Comparison of ENCODE assay signal across 20 cellular contexts in the genomic region with DNA sequence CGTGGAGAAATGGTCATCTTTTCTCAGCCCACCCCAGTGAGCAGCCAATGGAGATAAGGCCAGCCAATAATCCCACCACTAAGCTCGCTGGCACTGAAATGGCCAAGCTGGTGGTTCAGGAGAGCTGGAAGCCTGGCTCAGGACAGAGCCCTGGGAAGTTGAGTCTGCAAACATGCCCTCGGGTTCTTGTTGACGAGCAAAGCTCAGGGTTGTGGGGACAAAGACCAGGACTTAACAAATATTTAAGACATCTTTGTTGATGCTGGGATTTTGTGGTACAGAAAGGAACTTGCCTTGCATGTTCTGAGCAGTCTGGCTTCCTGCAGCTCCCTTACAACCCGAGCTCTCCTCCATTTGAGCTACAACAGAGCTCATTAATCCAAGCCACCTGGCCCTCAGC. TPM values are rescaled to one million over a fixed set of nuclear protein-coding genes. Genes with fewer than 3 reads are reported as not detected.
DNase-seq lines count a peak whose midpoint lies in the region; ATAC-seq, FAIRE-seq and TF ChIP-seq lines count a peak whose summit lies in the region.
"Had no signal": no experiment of that assay in that cellular context is flagged by ENCODE, and none has a peak within 500 bp of the region (broad histone marks: within the 10 kb centered on the region; RNA-seq: fewer than 3 reads in every experiment).

No MANE protein-coding gene starts in this region.

- in situ Hi-C loops in HepG2 (cut with HindIII; ENCODE audit: extremely low pct_ligation_motif_present, low pct_unique_long_range_greater_than_20kb), result loop anchor here (25.0 kb wide), 1 partner anchor 270 kb away; the partner anchor contains the start of gene MTHFS

- H3K4me1 ChIP-seq in HepG2 (ENCODE audit: insufficient read depth, low read length), result peaks cover 76% of the 10 kb centered on the region
- peaks cover 2 to 88% (median 43%) of the 10 kb centered on the region in 4 donors for H3K4me1 ChIP-seq in right lobe of liver
- H3K4me1 ChIP-seq in RWPE2 (ENCODE audit: insufficient read depth, poor library complexity, severe bottlenecking), result peaks cover 10% of the 10 kb centered on the region
- peaks cover 35 to 82% (median 69%) of the 10 kb centered on the region in 4 donors for H3K4me1 ChIP-seq in liver (ENCODE audit: control insufficient read depth in 4 of 4, insufficient read depth in 4 of 4, low read length in 3 of 4)

- no peak for ATAC-seq in HepG2
- ATAC-seq in right lobe of liver, result no peak
- ATAC-seq in RWPE2 (ENCODE audit: low read depth), result no peak
- ATAC-seq in HG02870 (IDR thresholded peaks at IDR 0.05; ENCODE audit: unreplicated experiment), result no peak
- ATAC-seq: A549, HCT116 had no signal

- 31% methylated on average over 2 of the region's 5 CpGs for WGBS in HepG2 (ENCODE audit: low lambda C conversion rate)
- 80% methylated on average over 1 of the region's 5 CpGs for WGBS in right lobe of liver (ENCODE audit: insufficient coverage, low coverage, low lambda C conversion rate, missing lambda C conversion rate)
- 64% methylated on average over 5 of the region's 5 CpGs for WGBS in liver

- peak; percentile 43 for FAIRE-seq in HepG2 (lab: Jason Lieb, UNC)
- FAIRE-seq: A549, GM19239, H1 had no signal

- H3K27me3 ChIP-seq in HepG2 (ENCODE audit: control insufficient read depth in 1 of 2, insufficient read depth in 2 of 2, low read length in 2 of 2), result no peaks in the 10 kb centered on the region; a peak in 1 of 5 replicates
- H3K27me3 ChIP-seq in right lobe of liver, result no peaks in the 10 kb centered on the region
- H3K27me3 ChIP-seq in RWPE2 (ENCODE audit: insufficient read depth, poor library complexity, severe bottlenecking), result no peaks in the 10 kb centered on the region
- H3K27me3 ChIP-seq in liver (ENCODE audit: control insufficient read depth in 4 of 4, insufficient read depth in 4 of 4, low read length in 3 of 4), result no peaks in the 10 kb centered on the region
- H3K27me3 ChIP-seq in dorsolateral prefrontal cortex, result no peaks in the 10 kb centered on the region
- H3K27me3 ChIP-seq: MG63 had no signal

- no TSS peak for BruUV-seq in HepG2 (replicated peaks; lab: Mats Ljungman, UMichigan)

- no peak for TF ChIP-seq CTCF in HepG2 (CRISPR knock-in tag; IDR thresholded peaks at IDR 0.05)
- no peak for TF ChIP-seq CTCF in right lobe of liver (IDR thresholded peaks at IDR 0.05)
- TF ChIP-seq CTCF in RWPE2 (IDR thresholded peaks at IDR 0.05; ENCODE audit: poor library complexity, severe bottlenecking), result no peak
- TF ChIP-seq CTCF in liver (IDR thresholded peaks at IDR 0.05; ENCODE audit: low read depth, low read length, missing input control), result no peak
- no peak for TF ChIP-seq CTCF in dorsolateral prefrontal cortex (IDR thresholded peaks at IDR 0.05 in 54 of 56, conservative IDR thresholded peaks at IDR 0.05 in 2 of 56; ENCODE audit: low read depth in 1 of 56, partially characterized antibody in 56 of 56)

- TF ChIP-seq RAD21 in HepG2 (CRISPR knock-in tag; IDR thresholded peaks at IDR 0.05) (no peak), liver (IDR thresholded peaks at IDR 0.05) (peak in 1 of 2 donors; percentile 10)

- peak overlapping the region; percentile 40; the same call in 1 of the 2 replicates for H3K4me2 ChIP-seq in HepG2 (ENCODE audit: low read depth, low read length)
- H3K4me2 ChIP-seq: A549 had no signal

- H3K4me3 ChIP-seq in HepG2 (replicated peaks in 1 of 3; ENCODE audit: insufficient read depth in 1 of 3, low read depth in 2 of 3, low read length in 3 of 3) (no peak overlapping the region), right lobe of liver (no peak overlapping the region), RWPE2 (ENCODE audit: severe bottlenecking) (no peak overlapping the region), liver (ENCODE audit: low read depth in 1 of 3, low read length in 3 of 3) (no peak overlapping the region), dorsolateral prefrontal cortex (no peak overlapping the region)
- H3K4me3 ChIP-seq: A549, MG63 had no signal

- no peaks in the 10 kb centered on the region for H3K9me3 ChIP-seq in HepG2 (ENCODE audit: low read length)
- H3K9me3 ChIP-seq in right lobe of liver, result no peaks in the 10 kb centered on the region
- H3K9me3 ChIP-seq in RWPE2 (ENCODE audit: severe bottlenecking), result no peaks in the 10 kb centered on the region
- no peaks in the 10 kb centered on the region for H3K9me3 ChIP-seq in liver (ENCODE audit: control insufficient read depth in 4 of 4, low read length in 3 of 4)
- H3K9me3 ChIP-seq: A549, Caco-2, MG63 had no signal

- no peak overlapping the region for H3K9ac ChIP-seq in HepG2 (ENCODE audit: insufficient read depth, low read depth, low read length)
- no peak overlapping the region for H3K9ac ChIP-seq in liver (ENCODE audit: low read depth in 1 of 2, low read length in 2 of 2)

- peak in 1 of 2 experiments; percentile 46; a peak in 2 of 4 replicates for TF ChIP-seq EP300 in HepG2 (IDR thresholded peaks at IDR 0.05; ENCODE audit: low read depth in 2 of 2, low read length in 2 of 2)
- no peak for TF ChIP-seq EP300 in HepG2 (CRISPR knock-in tag; IDR thresholded peaks at IDR 0.05; ENCODE audit: borderline replicate concordance)

- H3K79me2 ChIP-seq in HepG2 (ENCODE audit: insufficient read depth, low read length), result peaks cover 24% of the 10 kb centered on the region

- intact Hi-C loops in HepG2 (cut with micrococcal nuclease; ENCODE audit: unreplicated experiment), result loop anchor here (10.0 kb wide), 1 partner anchor 272 kb away; no protein-coding TSS in a partner anchor
- intact Hi-C loops in right lobe of liver (cut with DNase I), result no loop called here
- intact Hi-C loops in dorsolateral prefrontal cortex (cut with DNase I), result no loop called here

- H2AFZ ChIP-seq in HepG2 (ENCODE audit: low read length), result no peak overlapping the region

- H4K20me1 ChIP-seq in HepG2 (ENCODE audit: insufficient read depth, low read length), result no peaks in the 10 kb centered on the region

- POLR2A ChIA-PET in HepG2 (lab: Yijun Ruan, JAX), result interaction anchor here (1.6 kb wide), 1 partner anchor 15 kb away, joined by 8 read pairs; no protein-coding TSS in a partner anchor

- no peak for TF ChIP-seq POLR2A in HepG2 (IDR thresholded peaks at IDR 0.05; ENCODE audit: insufficient read depth in 1 of 2, low read depth in 2 of 2, low read length in 2 of 2)
- no peak for TF ChIP-seq POLR2A in right lobe of liver (IDR thresholded peaks at IDR 0.05)

- DNase-seq in HepG2 (ENCODE audit: low spot score) (no peak), right lobe of liver (no peak), RWPE2 (ENCODE audit: low spot score) (peak; percentile 35), NK-92 (lab: John Stamatoyannopoulos, UW; ENCODE audit: unreplicated experiment) (no peak), dorsolateral prefrontal cortex (no peak), SIG-M5 (lab: John Stamatoyannopoulos, UW) (no peak)
- DNase-seq: Caco-2; CD4-positive, alpha-beta T cell; GDM1; Kasumi-1; MG63; NCI-H1417 treated with DMSO at 0.1 percent for 48 hours; NCI-H1930; Right ventricle myocardium superior had no signal

- CTCF ChIA-PET in HepG2 (lab: Yijun Ruan, JAX; ENCODE audit: low intra/inter-chr PET ratio, low total read pairs), result no interaction called here

- H3K27ac ChIP-seq in HepG2 (ENCODE audit: extremely low read length, insufficient read depth, low read length) (peak overlapping the region; percentile 46), right lobe of liver (peak overlapping the region in 1 of 3 donors; percentile 31), RWPE2 (ENCODE audit: poor library complexity, severe bottlenecking) (no peak overlapping the region), liver (ENCODE audit: low read depth in 1 of 2, low read length in 2 of 2) (peak overlapping the region; percentile 21 to 48), dorsolateral prefrontal cortex (no peak overlapping the region)
- H3K27ac ChIP-seq: A549 had no signal

- peaks cover 7 to 9% of the 10 kb centered on the region in 2 experiments; a peak in 4 of 5 replicates for H3K36me3 ChIP-seq in HepG2 (replicated peaks in 1 of 2; ENCODE audit: control insufficient read depth in 1 of 2, insufficient read depth in 2 of 2, low read length in 2 of 2)
- H3K36me3 ChIP-seq in right lobe of liver, result peaks cover 0 to 20% (median 6%) of the 10 kb centered on the region in 4 donors
- peaks cover 16% of the 10 kb centered on the region for H3K36me3 ChIP-seq in RWPE2 (ENCODE audit: low read depth)
- peaks cover 0 to 8% (median 2%) of the 10 kb centered on the region in 4 donors for H3K36me3 ChIP-seq in liver (ENCODE audit: control insufficient read depth in 4 of 4, insufficient read depth in 3 of 4, low read depth in 1 of 4, low read length in 3 of 4)

TF ChIP-seq in HepG2, 621 proteins besides CTCF, POLR2A, EP300 and RAD21 (continues in another document):
- TF ChIP-seq ZNF605 (CRISPR knock-in tag; IDR thresholded peaks at IDR 0.05), result 0 out of 2 replicates have a peak, but pooled peaks have one; percentile 19

TF ChIP-seq in liver, 16 proteins besides CTCF, POLR2A, EP300 and RAD21 (continues in another document):
- TF ChIP-seq HNF4G (IDR thresholded peaks at IDR 0.05), result no peak
- TF ChIP-seq TAF1 (conservative IDR thresholded peaks at IDR 0.05), result no peak

RNA-seq across cellular contexts. Expression of gene FAH, which starts 4.4 kb away (rescaled TPM):
- 75.0 and 94.1 TPM in 2 replicates for total RNA-seq in HepG2 (2016; rRNA removed; fragmentation: Illumina TruSeq; extraction: Trizol)
- total RNA-seq in HepG2 (2016; cell fraction: cytosol; rRNA removed; fragmentation: Illumina TruSeq; extraction: Trizol; ENCODE audit: low read depth), result 27.3 and 29.8 TPM in 2 replicates
- 73.4 and 102 TPM in 2 replicates for total RNA-seq in HepG2 (2016; cell fraction: insoluble cytoplasmic fraction; rRNA removed; fragmentation: Illumina TruSeq; extraction: Trizol)
- total RNA-seq in HepG2 (2016; cell fraction: membrane; rRNA removed; fragmentation: Illumina TruSeq; extraction: Trizol), result 34.1 and 35.6 TPM in 2 replicates
- total RNA-seq in HepG2 (2016; cell fraction: nucleus; rRNA removed; fragmentation: Illumina TruSeq; extraction: Trizol), result 43.8 and 46.1 TPM in 2 replicates
- polyA plus RNA-seq in HepG2 (2011; rRNA removed), result 36.6 and 52.3 TPM in 2 replicates
- polyA plus RNA-seq in HepG2 (2011; cell fraction: cytosol; rRNA removed), result 38.0 and 43.2 TPM in 2 replicates
- polyA plus RNA-seq in HepG2 (2011; cell fraction: nucleus; rRNA removed), result 56.1 and 84.1 TPM in 2 replicates
- polyA plus RNA-seq in HepG2 (2012), result 47.4 and 51.9 TPM in 2 replicates
- 29.3 and 29.7 TPM in 2 replicates for polyA plus RNA-seq in HepG2 (2016; cell fraction: cytosol; fragmentation: Illumina TruSeq; extraction: Trizol; ENCODE audit: low read depth)
- polyA plus RNA-seq in HepG2 (2016; cell fraction: insoluble cytoplasmic fraction; fragmentation: Illumina TruSeq; extraction: Trizol; ENCODE audit: low read depth), result 90.8 and 98.1 TPM in 2 replicates
- polyA plus RNA-seq in HepG2 (2016; cell fraction: membrane; fragmentation: Illumina TruSeq; extraction: Trizol; ENCODE audit: low read depth), result 27.0 and 31.7 TPM in 2 replicates
- 51.2 and 62.5 TPM in 2 replicates for polyA plus RNA-seq in HepG2 (2016; cell fraction: nucleus; fragmentation: Illumina TruSeq; extraction: Trizol; ENCODE audit: insufficient read depth, low read depth)
- polyA minus RNA-seq in HepG2 (2011; rRNA and poly(A)+ RNA removed; ENCODE audit: low replicate concordance), result 32.6 and 139 TPM in 2 replicates
- polyA minus RNA-seq in HepG2 (2011; cell fraction: cytosol; rRNA and poly(A)+ RNA removed), result 38.0 and 39.1 TPM in 2 replicates
- 33.9 and 43.5 TPM in 2 replicates for polyA minus RNA-seq in HepG2 (2011; cell fraction: nucleus; rRNA and poly(A)+ RNA removed)
- 100 to 1,000 TPM; 164 to 250 (median 219) TPM for total RNA-seq in right lobe of liver
- 100 to 1,000 TPM in 1 of 2 donors, 10 to 100 TPM in 1; 42.1 to 195 TPM for total RNA-seq in liver
- polyA plus RNA-seq in liver, result 100 to 1,000 TPM; 176 to 226 TPM
- total RNA-seq in dorsolateral prefrontal cortex, result 10 to 100 TPM in 104 of 120 experiments, 1 to 10 TPM in 16; 6.3 to 35.3 (median 13.9) TPM

Comparison
In these comparisons a context has a peak if more than half of its experiments do, and no peak if none do; other contexts are left out.
1. H3K27ac ChIP-seq: peak in HepG2 (single experiment) and liver (2 of 2); none in RWPE2 (single experiment) and dorsolateral prefrontal cortex (0 of 59).